In genomic region chrX:139920306-139920705, GRCh38 we compare ENCODE assay signal across 24 cellular contexts. TPM values are rescaled to one million over a fixed set of nuclear protein-coding genes. Genes with fewer than 3 reads are reported as not detected.
"Had no signal": no experiment of that assay in that cellular context is flagged by ENCODE, and none has a peak within 500 bp of the region (broad histone marks: within the 10 kb centered on the region; RNA-seq: fewer than 3 reads in every experiment).

No MANE protein-coding gene starts in this region.

- H3K27me3 Mint-ChIP-seq: naive thymus-derived CD8-positive, alpha-beta T cell; type B pancreatic cell had no signal

- DNase-seq: dorsolateral prefrontal cortex; effector CD8-positive, alpha-beta T cell; foreskin keratinocyte; kidney; left cardiac atrium; left ventricle myocardium inferior; mucosa of descending colon; naive thymus-derived CD8-positive, alpha-beta T cell; ovary; small intestine; stimulated activated CD4-positive, alpha-beta T cell treated with anti-CD3 and anti-CD28 coated beads, Interleukin-12 subunit alpha, Interleukin-12 subunit beta, amount 100 ng/mL, for 4 hours; stimulated activated naive CD8-positive, alpha-beta T cell treated with anti-CD3 and anti-CD28 coated beads, Interleukin-15, Interleukin-2, amounts not matched to agents 100 U/mL and 50 U/mL, for 24 hours; thyroid gland had no signal

- H3K27ac Mint-ChIP-seq: neural progenitor cell, type B pancreatic cell had no signal

- H3K4me3 Mint-ChIP-seq: naive thymus-derived CD8-positive, alpha-beta T cell; neural progenitor cell; type B pancreatic cell had no signal

- H3K27ac ChIP-seq: coronary artery, dorsolateral prefrontal cortex, esophagus muscularis mucosa, foreskin keratinocyte, hepatocyte, left ventricle myocardium inferior, neural progenitor cell, ovary, right atrium auricular region, suprapubic skin, thyroid gland had no signal

- H3K4me1 ChIP-seq: foreskin keratinocyte, left ventricle myocardium inferior, neural progenitor cell, right atrium auricular region, suprapubic skin, thyroid gland had no signal

- H3K36me3 ChIP-seq: esophagus muscularis mucosa, left ventricle myocardium inferior, neural progenitor cell, ovary, right atrium auricular region, suprapubic skin, thyroid gland had no signal

- H3K9me3 Mint-ChIP-seq: naive thymus-derived CD8-positive, alpha-beta T cell; neural progenitor cell; type B pancreatic cell had no signal

- ATAC-seq: foreskin keratinocyte; left cardiac atrium; mucosa of descending colon; naive thymus-derived CD8-positive, alpha-beta T cell; stimulated activated naive CD8-positive, alpha-beta T cell treated with anti-CD3 and anti-CD28 coated beads, Interleukin-15, Interleukin-2, amounts not matched to agents 100 U/mL and 50 U/mL, for 24 hours had no signal

- H3K4me3 ChIP-seq: coronary artery, dorsolateral prefrontal cortex, esophagus muscularis mucosa, hepatocyte, left ventricle myocardium inferior, lung, mucosa of descending colon, neural progenitor cell, ovary, right atrium auricular region, suprapubic skin, thyroid gland had no signal

- H3K27me3 ChIP-seq: esophagus muscularis mucosa, foreskin keratinocyte, hepatocyte, neural progenitor cell, ovary, right atrium auricular region, suprapubic skin, thyroid gland had no signal

- H3K9me3 ChIP-seq: esophagus muscularis mucosa, left ventricle myocardium inferior, mucosa of descending colon, ovary, right atrium auricular region, suprapubic skin, thyroid gland had no signal

- H3K36me3 Mint-ChIP-seq: neural progenitor cell had no signal

RNA-seq across cellular contexts. Expression of gene CXorf66, which starts 45.0 kb away (rescaled TPM):
- total RNA-seq: chondrocyte; dorsolateral prefrontal cortex; esophagus muscularis mucosa; foreskin keratinocyte; hepatocyte; kidney; left cardiac atrium; left ventricle myocardium inferior; lung; mesenteric fat pad; mucosa of descending colon; naive thymus-derived CD8-positive, alpha-beta T cell; ovary; posterior vena cava; right atrium auricular region; suprapubic skin; thyroid gland had no signal
- polyA plus RNA-seq: foreskin keratinocyte; hepatocyte; lung; naive thymus-derived CD8-positive, alpha-beta T cell; ovary; small intestine had no signal
